ENCODE assay signal across 1 cellular context in genomic region chr15:41150279-41150678, GRCh38.
TF ChIP-seq lines count a peak whose summit lies in the region.

No MANE protein-coding gene starts in this region.

TF ChIP-seq in IMR-90, 13 proteins besides CTCF, POLR2A, EP300 and RAD21 (continued from another document):
- TF ChIP-seq SMC3 (IDR thresholded peaks at IDR 0.05; ENCODE audit: low read depth, low read length) (no peak), MXI1 (IDR thresholded peaks at IDR 0.05; ENCODE audit: borderline replicate concordance, low read depth, low read length) (no peak), NFE2L2 (IDR thresholded peaks at IDR 0.05; ENCODE audit: low read depth, low read length) (no peak), MAFK (IDR thresholded peaks at IDR 0.05; ENCODE audit: low read depth, low read length) (no peak), RCOR1 (IDR thresholded peaks at IDR 0.05; ENCODE audit: insufficient replicate concordance, low read length) (no peak)
